8 cellular contexts compared by ENCODE assay signal in the genomic region with DNA sequence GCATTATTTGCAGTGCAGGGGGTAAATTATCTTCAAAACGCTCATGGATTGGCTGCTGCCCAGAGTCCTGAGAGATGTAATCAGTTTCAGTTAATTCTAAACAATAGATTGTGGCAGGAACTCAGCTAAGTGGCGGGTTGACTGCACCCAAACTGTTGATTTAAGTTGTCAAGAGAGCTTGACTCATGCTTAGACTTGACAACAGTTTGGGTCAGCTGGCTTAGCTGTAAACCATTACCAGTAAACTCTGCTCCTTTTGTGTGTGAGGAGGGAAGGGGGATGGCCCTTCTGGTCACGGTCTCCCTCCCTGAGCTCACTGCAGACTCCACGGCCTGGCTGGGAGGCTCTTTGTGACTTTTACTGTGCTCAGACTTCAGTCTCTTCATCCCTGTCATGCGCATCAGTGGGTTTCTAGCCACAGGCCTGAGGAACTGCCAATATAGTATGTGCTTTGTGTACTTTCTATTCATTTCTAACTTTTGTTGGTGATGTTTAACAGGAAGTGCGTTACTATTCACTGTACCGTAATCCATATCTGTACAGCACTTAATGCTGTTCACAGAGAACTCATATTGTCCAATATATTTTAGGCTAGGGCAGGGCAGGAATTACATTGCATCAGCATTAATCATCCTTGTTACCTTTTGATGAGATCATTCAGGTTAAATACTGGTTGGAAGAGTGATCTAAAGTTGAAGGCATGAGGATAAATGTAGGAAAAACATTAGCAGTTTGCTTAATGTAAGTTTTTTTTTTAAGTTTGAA.
DNase-seq lines count a peak whose midpoint lies in the region; ATAC-seq and TF ChIP-seq lines count a peak whose summit lies in the region.

No MANE protein-coding gene starts in this region.

- no peaks in the 10 kb centered on the region for H3K79me2 ChIP-seq in GM23248 (ENCODE audit: insufficient read depth)

- peak; percentile 73 to 96 for DNase-seq in NCI-H2081 (lab: John Stamatoyannopoulos, UW)
- DNase-seq in epithelial cell of proximal tubule (ENCODE audit: low read depth): peak; percentile 100
- DNase-seq in stimulated activated naive B cell treated with anti-CD40 and anti-IgM and Interleukin-4, amounts not matched to agents 10 μg/mL and 1 μg/mL and 100 μg/mL, for 72 hours: peak; percentile 65
- DNase-seq in amygdala (lab: John Stamatoyannopoulos, UW): no peak
- no peak for DNase-seq in medulla oblongata (ENCODE audit: extremely low spot score)
- no peak for DNase-seq in GM23248

- H3K9me3 ChIP-seq in GM23248 (ENCODE audit: low read depth): no peaks in the 10 kb centered on the region

- peaks cover 20% of the 10 kb centered on the region for H3K4me1 ChIP-seq in GM23248 (ENCODE audit: insufficient read depth)

- H3F3A ChIP-seq in GM23248 (ENCODE audit: insufficient read depth): no peaks in the 10 kb centered on the region

- no peak overlapping the region for H2AFZ ChIP-seq in GM23248

- H3K27ac ChIP-seq in GM23248: no peak overlapping the region

- in situ Hi-C loops in GM23248 (cut with MboI): no loop called here

- peaks cover 5 to 7% of the 10 kb centered on the region in 2 donors for H3K9me3 Mint-ChIP-seq in stimulated activated naive B cell treated with anti-CD40 and anti-IgM and Interleukin-4, amounts not matched to agents 10 μg/mL and 1 μg/mL and 100 μg/mL, for 72 hours

- H3K9me2 ChIP-seq in GM23248 (ENCODE audit: insufficient read depth): no peaks in the 10 kb centered on the region

- no peaks in the 10 kb centered on the region for H4K20me1 ChIP-seq in GM23248 (ENCODE audit: insufficient read depth)

- H3K27ac Mint-ChIP-seq in stimulated activated naive B cell treated with anti-CD40 and anti-IgM and Interleukin-4, amounts not matched to agents 10 μg/mL and 1 μg/mL and 100 μg/mL, for 72 hours: peak overlapping the region; percentile 15

- H3K36me3 Mint-ChIP-seq in stimulated activated naive B cell treated with anti-CD40 and anti-IgM and Interleukin-4, amounts not matched to agents 10 μg/mL and 1 μg/mL and 100 μg/mL, for 72 hours: peaks cover 8 to 15% of the 10 kb centered on the region in 2 donors

- H3K27me3 ChIP-seq in GM23248 (replicated peaks; ENCODE audit: insufficient read depth): no peaks in the 10 kb centered on the region

- H3K4me3 ChIP-seq in epithelial cell of proximal tubule (ENCODE audit: low read depth, low read length) (peak overlapping the region; percentile 4), GM23248 (no peak overlapping the region)

- WGBS in GM23248 (ENCODE audit: low coverage in 1 of 2, low lambda C conversion rate in 2 of 2, missing lambda C conversion rate in 2 of 2), 2 experiments: 90 to 92% methylated on average over 7 of the region's 7 CpGs

- no peak overlapping the region for H3K9ac ChIP-seq in GM23248

- no peak for TF ChIP-seq CTCF in epithelial cell of proximal tubule (conservative IDR thresholded peaks at IDR 0.05; ENCODE audit: low read depth, low read length)

- H3K4me1 Mint-ChIP-seq in stimulated activated naive B cell treated with anti-CD40 and anti-IgM and Interleukin-4, amounts not matched to agents 10 μg/mL and 1 μg/mL and 100 μg/mL, for 72 hours: peaks cover 8 to 17% of the 10 kb centered on the region in 2 donors

- H3K27me3 Mint-ChIP-seq in stimulated activated naive B cell treated with anti-CD40 and anti-IgM and Interleukin-4, amounts not matched to agents 10 μg/mL and 1 μg/mL and 100 μg/mL, for 72 hours: no peaks in the 10 kb centered on the region

- H3K4me3 Mint-ChIP-seq in stimulated activated naive B cell treated with anti-CD40 and anti-IgM and Interleukin-4, amounts not matched to agents 10 μg/mL and 1 μg/mL and 100 μg/mL, for 72 hours: no peak overlapping the region

- no peaks in the 10 kb centered on the region for H3K36me3 ChIP-seq in GM23248 (ENCODE audit: low read depth)

- no peak overlapping the region for H3K4me2 ChIP-seq in GM23248 (ENCODE audit: unreplicated experiment)

- ATAC-seq in GM18519 (IDR thresholded peaks at IDR 0.05; ENCODE audit: low FRiP score, unreplicated experiment) (peak; percentile 94), HG02798 (IDR thresholded peaks at IDR 0.05; ENCODE audit: poor library complexity, unreplicated experiment) (peak; percentile 92)
- ATAC-seq in stimulated activated naive B cell treated with anti-CD40 and anti-IgM and Interleukin-4, amounts not matched to agents 10 μg/mL and 1 μg/mL and 100 μg/mL, for 72 hours (replicated peaks): peak; percentile 96 to 98

Comparison
In these comparisons a context has a peak if more than half of its experiments do, and no peak if none do; other contexts are left out.
1. DNase-seq: peak in NCI-H2081 (2 of 2), epithelial cell of proximal tubule (single experiment) and stimulated activated naive B cell treated with anti-CD40 and anti-IgM and Interleukin-4, amounts not matched to agents 10 μg/mL and 1 μg/mL and 100 μg/mL, for 72 hours (single experiment); none in amygdala (0 of 56), medulla oblongata (single experiment) and GM23248 (single experiment).
2. Peak in every context shown above with its lines, with median percentiles within 50 percentile points of each other: ATAC-seq.